Comparison of ENCODE assay signal across 29 cellular contexts in the genomic region with DNA sequence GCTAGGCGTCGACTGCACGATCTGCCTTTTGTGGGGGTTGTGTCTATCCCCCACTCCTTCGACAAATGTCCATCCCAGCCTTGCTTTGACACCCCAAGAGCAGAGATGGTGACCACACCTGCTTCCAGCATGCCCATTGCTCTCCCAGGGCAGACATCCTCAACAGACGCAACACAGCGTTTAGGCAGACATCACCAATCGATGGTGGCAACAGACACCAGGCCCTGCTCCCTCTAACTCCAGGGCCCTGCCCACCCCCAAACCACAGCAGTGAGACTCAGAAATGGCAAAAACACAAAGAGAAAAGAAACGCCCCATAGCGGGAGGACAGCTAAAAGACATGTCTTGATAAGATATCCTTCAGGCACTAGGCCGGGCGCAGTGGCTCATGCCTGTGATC.
"Had no signal": no experiment of that assay in that cellular context is flagged by ENCODE, and none has a peak within 500 bp of the region (broad histone marks: within the 10 kb centered on the region; RNA-seq: fewer than 3 reads in every experiment).

No MANE protein-coding gene starts in this region.

- H3K4me3 ChIP-seq: adrenal gland, body of pancreas, esophagus squamous epithelium, gastroesophageal sphincter had no signal

- H3K36me3 ChIP-seq: adrenal gland had no signal

- H3K9me3 Mint-ChIP-seq: activated CD4-positive, alpha-beta memory T cell treated with anti-CD3 and anti-CD28 coated beads, Interleukin-2, amount 10 ng/mL, durations not matched to agents 7 days and 5 days; activated CD4-positive, alpha-beta T cell treated with anti-CD3 and anti-CD28 coated beads, Interleukin-2, amount 10 ng/mL, durations not matched to agents 24 days and 14 days; activated naive CD4-positive, alpha-beta T cell treated with anti-CD3 and anti-CD28 coated beads for 36 hours; activated naive CD4-positive, alpha-beta T cell treated with anti-CD3 and anti-CD28 coated beads, Interleukin-2, amount 50 U/mL, for 24 hours; activated naive CD8-positive, alpha-beta T cell treated with anti-CD3 and anti-CD28 coated beads for 36 hours; activated naive CD8-positive, alpha-beta T cell treated with anti-CD3 and anti-CD28 coated beads, Interleukin-2, amount 50 U/mL, for 24 hours; activated T-cell treated with anti-CD3 and anti-CD28 coated beads, Interleukin-2, amount 50 U/mL, for 24 hours; activated T-cell treated with anti-CD3 and anti-CD28 coated beads, Interleukin-2, amount 50 U/mL, for 72 hours; effector memory CD8-positive, alpha-beta T cell; WTC11 had no signal

- H3K27me3 ChIP-seq: adrenal gland, body of pancreas, esophagus squamous epithelium, gastroesophageal sphincter had no signal

- H3K36me3 Mint-ChIP-seq: activated naive CD8-positive, alpha-beta T cell treated with anti-CD3 and anti-CD28 coated beads for 36 hours; WTC11 had no signal

- ATAC-seq: activated naive CD8-positive, alpha-beta T cell treated with anti-CD3 and anti-CD28 coated beads, Interleukin-2, amount 50 U/mL, for 24 hours; activated T-cell treated with anti-CD3 and anti-CD28 coated beads, Interleukin-2, amount 50 U/mL, for 72 hours; body of pancreas; effector memory CD8-positive, alpha-beta T cell; gastroesophageal sphincter; WTC11 had no signal

- H3K4me3 Mint-ChIP-seq: activated CD4-positive, alpha-beta memory T cell treated with anti-CD3 and anti-CD28 coated beads, Interleukin-2, amount 10 ng/mL, durations not matched to agents 7 days and 5 days; activated CD4-positive, alpha-beta T cell treated with anti-CD3 and anti-CD28 coated beads, Interleukin-2, amount 10 ng/mL, durations not matched to agents 24 days and 14 days; activated naive CD4-positive, alpha-beta T cell treated with anti-CD3 and anti-CD28 coated beads for 36 hours; activated naive CD4-positive, alpha-beta T cell treated with anti-CD3 and anti-CD28 coated beads, Interleukin-2, amount 50 U/mL, for 24 hours; activated naive CD8-positive, alpha-beta T cell treated with anti-CD3 and anti-CD28 coated beads for 36 hours; activated naive CD8-positive, alpha-beta T cell treated with anti-CD3 and anti-CD28 coated beads, Interleukin-2, amount 50 U/mL, for 24 hours; activated T-cell treated with anti-CD3 and anti-CD28 coated beads, Interleukin-2, amount 50 U/mL, for 24 hours; activated T-cell treated with anti-CD3 and anti-CD28 coated beads, Interleukin-2, amount 50 U/mL, for 72 hours; effector memory CD8-positive, alpha-beta T cell; WTC11 had no signal

- DNase-seq: activated CD4-positive, alpha-beta memory T cell treated with anti-CD3 and anti-CD28 coated beads, Interleukin-2, amount 10 ng/mL, durations not matched to agents 7 days and 5 days; activated CD4-positive, alpha-beta T cell treated with anti-CD3 and anti-CD28 coated beads, Interleukin-2, amount 10 ng/mL, durations not matched to agents 24 days and 14 days; activated CD4-positive, alpha-beta T cell treated with anti-CD3 and anti-CD28 coated beads, Interleukin-2, amount 50 U/mL, for 4 hours; activated CD8-positive, alpha-beta memory T cell treated with anti-CD3 and anti-CD28 coated beads, Interleukin-2, amount 50 U/mL, for 48 hours; activated effector memory CD4-positive, alpha-beta T cell treated with Interleukin-2 at 50 U/mL for 16 hours; activated gamma-delta T cell treated with Interleukin-2 at 50 U/mL for 16 hours; activated naive CD4-positive, alpha-beta T cell treated with anti-CD3 and anti-CD28 coated beads for 36 hours; activated naive CD8-positive, alpha-beta T cell treated with anti-CD3 and anti-CD28 coated beads for 36 hours; activated naive CD8-positive, alpha-beta T cell treated with anti-CD3 and anti-CD28 coated beads, Interleukin-2, amount 50 U/mL, for 24 hours; activated T-cell treated with anti-CD3 and anti-CD28 coated beads for 4 hours; activated T-cell treated with anti-CD3 and anti-CD28 coated beads, Interleukin-2, amount 50 U/mL, for 24 hours; activated T-cell treated with anti-CD3 and anti-CD28 coated beads, Interleukin-2, amount 50 U/mL, for 72 hours; adrenal gland; amygdala; aorta; body of pancreas; caudate nucleus; cortex of kidney; dermis blood vessel endothelial cell; effector CD4-positive, alpha-beta T cell; effector memory CD8-positive, alpha-beta T cell; esophagus squamous epithelium; foreskin melanocyte; head of caudate nucleus; T-helper 2 cell had no signal

- H3K27me3 Mint-ChIP-seq: activated CD4-positive, alpha-beta memory T cell treated with anti-CD3 and anti-CD28 coated beads, Interleukin-2, amount 10 ng/mL, durations not matched to agents 7 days and 5 days; activated CD4-positive, alpha-beta T cell treated with anti-CD3 and anti-CD28 coated beads, Interleukin-2, amount 10 ng/mL, durations not matched to agents 24 days and 14 days; activated naive CD4-positive, alpha-beta T cell treated with anti-CD3 and anti-CD28 coated beads, Interleukin-2, amount 50 U/mL, for 24 hours; activated naive CD8-positive, alpha-beta T cell treated with anti-CD3 and anti-CD28 coated beads for 36 hours; activated naive CD8-positive, alpha-beta T cell treated with anti-CD3 and anti-CD28 coated beads, Interleukin-2, amount 50 U/mL, for 24 hours; activated T-cell treated with anti-CD3 and anti-CD28 coated beads, Interleukin-2, amount 50 U/mL, for 24 hours; effector memory CD8-positive, alpha-beta T cell had no signal

- H3K27ac Mint-ChIP-seq: activated CD4-positive, alpha-beta memory T cell treated with anti-CD3 and anti-CD28 coated beads, Interleukin-2, amount 10 ng/mL, durations not matched to agents 7 days and 5 days; activated CD4-positive, alpha-beta T cell treated with anti-CD3 and anti-CD28 coated beads, Interleukin-2, amount 10 ng/mL, durations not matched to agents 24 days and 14 days; activated naive CD4-positive, alpha-beta T cell treated with anti-CD3 and anti-CD28 coated beads for 36 hours; activated naive CD4-positive, alpha-beta T cell treated with anti-CD3 and anti-CD28 coated beads, Interleukin-2, amount 50 U/mL, for 24 hours; activated naive CD8-positive, alpha-beta T cell treated with anti-CD3 and anti-CD28 coated beads for 36 hours; activated naive CD8-positive, alpha-beta T cell treated with anti-CD3 and anti-CD28 coated beads, Interleukin-2, amount 50 U/mL, for 24 hours; activated T-cell treated with anti-CD3 and anti-CD28 coated beads, Interleukin-2, amount 50 U/mL, for 24 hours; activated T-cell treated with anti-CD3 and anti-CD28 coated beads, Interleukin-2, amount 50 U/mL, for 72 hours; WTC11 had no signal

- H3K27ac ChIP-seq: adrenal gland, body of pancreas, esophagus squamous epithelium, gastroesophageal sphincter, VCaP had no signal

- H3K9me3 ChIP-seq: adrenal gland, body of pancreas, esophagus squamous epithelium, gastroesophageal sphincter had no signal

- H3K4me1 Mint-ChIP-seq: activated naive CD4-positive, alpha-beta T cell treated with anti-CD3 and anti-CD28 coated beads, Interleukin-2, amount 50 U/mL, for 24 hours; activated naive CD8-positive, alpha-beta T cell treated with anti-CD3 and anti-CD28 coated beads, Interleukin-2, amount 50 U/mL, for 24 hours; WTC11 had no signal

- H3K4me1 ChIP-seq: body of pancreas had no signal
